Comparison of ENCODE assay signal across 20 cellular contexts in genomic region chr13:112615391-112615790, GRCh38.
"Had no signal": no experiment of that assay in that cellular context is flagged by ENCODE, and none has a peak within 500 bp of the region (broad histone marks: within the 10 kb centered on the region; RNA-seq: fewer than 3 reads in every experiment).

No MANE protein-coding gene starts in this region.

- H3K27ac Mint-ChIP-seq: naive thymus-derived CD8-positive, alpha-beta T cell; stimulated activated effector memory CD8-positive, alpha-beta T cell treated with anti-CD3 and anti-CD28 coated beads, Interleukin-12 subunit alpha, Interleukin-12 subunit beta, amount 100 ng/mL, for 72 hours; stimulated activated naive CD8-positive, alpha-beta T cell treated with anti-CD3 and anti-CD28 coated beads, Interleukin-15, Interleukin-2, amounts not matched to agents 100 ng/mL and 50 ng/mL, for 24 hours had no signal

- DNase-seq: cortex of kidney; dorsolateral prefrontal cortex; effector memory CD4-positive, alpha-beta T cell; foreskin melanocyte; mucosa of descending colon; naive thymus-derived CD8-positive, alpha-beta T cell; posterior cingulate gyrus; sigmoid colon; stimulated activated CD4-positive, alpha-beta T cell treated with anti-CD3 and anti-CD28 coated beads, Interleukin-12 subunit alpha, Interleukin-12 subunit beta, amount 100 ng/mL, for 4 hours; stimulated activated CD4-positive, alpha-beta T cell treated with anti-CD3 and anti-CD28 coated beads, Interleukin-2, amount 100 ng/mL, for 48 hours; stimulated activated CD8-positive, alpha-beta memory T cell treated with anti-CD3 and anti-CD28 coated beads, Interleukin-4, amount 100 ng/mL, for 48 hours; tibial artery had no signal

- H3K4me3 ChIP-seq: dorsolateral prefrontal cortex, hepatocyte, mucosa of descending colon, sigmoid colon, skin epidermis, tibial artery had no signal

- H3K9me3 Mint-ChIP-seq: central memory CD8-positive, alpha-beta T cell; naive thymus-derived CD8-positive, alpha-beta T cell; stimulated activated effector memory CD8-positive, alpha-beta T cell treated with anti-CD3 and anti-CD28 coated beads, Interleukin-12 subunit alpha, Interleukin-12 subunit beta, amount 100 ng/mL, for 72 hours; stimulated activated naive CD8-positive, alpha-beta T cell treated with anti-CD3 and anti-CD28 coated beads, Interleukin-15, Interleukin-2, amounts not matched to agents 100 ng/mL and 50 ng/mL, for 24 hours had no signal

- H3K4me1 ChIP-seq: sigmoid colon, tibial artery had no signal

- H3K27ac ChIP-seq: dorsolateral prefrontal cortex, epithelial cell of prostate, hepatocyte, neutrophil, sigmoid colon, skin epidermis, tibial artery had no signal

- H3K4me3 Mint-ChIP-seq: central memory CD8-positive, alpha-beta T cell; naive thymus-derived CD8-positive, alpha-beta T cell; stimulated activated effector memory CD8-positive, alpha-beta T cell treated with anti-CD3 and anti-CD28 coated beads, Interleukin-12 subunit alpha, Interleukin-12 subunit beta, amount 100 ng/mL, for 72 hours; stimulated activated naive CD8-positive, alpha-beta T cell treated with anti-CD3 and anti-CD28 coated beads, Interleukin-15, Interleukin-2, amounts not matched to agents 100 ng/mL and 50 ng/mL, for 24 hours had no signal

- FAIRE-seq: endometrium had no signal

- ATAC-seq: mucosa of descending colon; naive thymus-derived CD8-positive, alpha-beta T cell; stimulated activated effector memory CD8-positive, alpha-beta T cell treated with anti-CD3 and anti-CD28 coated beads, Interleukin-12 subunit alpha, Interleukin-12 subunit beta, amount 100 ng/mL, for 72 hours had no signal

- H3K36me3 ChIP-seq: neutrophil, sigmoid colon, tibial artery had no signal

- H3K36me3 Mint-ChIP-seq: naive thymus-derived CD8-positive, alpha-beta T cell; stimulated activated effector memory CD8-positive, alpha-beta T cell treated with anti-CD3 and anti-CD28 coated beads, Interleukin-12 subunit alpha, Interleukin-12 subunit beta, amount 100 ng/mL, for 72 hours had no signal

- H3K4me1 Mint-ChIP-seq: central memory CD8-positive, alpha-beta T cell; naive thymus-derived CD8-positive, alpha-beta T cell; stimulated activated effector memory CD8-positive, alpha-beta T cell treated with anti-CD3 and anti-CD28 coated beads, Interleukin-12 subunit alpha, Interleukin-12 subunit beta, amount 100 ng/mL, for 72 hours had no signal

- H3K9me3 ChIP-seq: mucosa of descending colon, neutrophil, sigmoid colon, tibial artery had no signal
